ENCODE assay signal across 17 cellular contexts in genomic region chr5:80756292-80756691, GRCh38.
A peak's percentile ranks its signal among the peaks of the same experiment; 100 is the strongest.
DNase-seq lines count a peak whose midpoint lies in the region; ATAC-seq and TF ChIP-seq lines count a peak whose summit lies in the region.
"Had no signal": no experiment of that assay in that cellular context is flagged by ENCODE, and none has a peak within 500 bp of the region (broad histone marks: within the 10 kb centered on the region; RNA-seq: fewer than 3 reads in every experiment).

No MANE protein-coding gene starts in this region.

- H3K4me3 ChIP-seq in Peyer's patch (no peak overlapping the region), ovary (no peak overlapping the region)
- H3K4me3 ChIP-seq: esophagus squamous epithelium, lung, MG63, SJSA1, testis had no signal

- in situ Hi-C loops in GM13977 (cut with MboI; ENCODE audit: low pct_unique_long_range_greater_than_20kb, low sequenced_read_pairs, unreplicated experiment) = no loop called here

- no peaks in the 10 kb centered on the region for H3K27me3 Mint-ChIP-seq in stimulated activated naive CD8-positive, alpha-beta T cell treated with anti-CD3 and anti-CD28 coated beads, Interleukin-15, Interleukin-2, amounts not matched to agents 100 ng/mL and 50 ng/mL, for 24 hours
- no peaks in the 10 kb centered on the region for H3K27me3 Mint-ChIP-seq in central memory CD8-positive, alpha-beta T cell

- intact Hi-C loops in ovary (cut with DNase I) = no loop called here

- H3K36me3 ChIP-seq in Peyer's patch = peaks cover 0 to 5% (median 0%) of the 10 kb centered on the region in 3 donors
- no peaks in the 10 kb centered on the region for H3K36me3 ChIP-seq in ovary
- H3K36me3 ChIP-seq: MG63, SJSA1 had no signal

- H3K27ac Mint-ChIP-seq in stimulated activated naive CD8-positive, alpha-beta T cell treated with anti-CD3 and anti-CD28 coated beads, Interleukin-15, Interleukin-2, amounts not matched to agents 100 ng/mL and 50 ng/mL, for 24 hours = peak overlapping the region; percentile 95
- peak overlapping the region; percentile 96 for H3K27ac Mint-ChIP-seq in central memory CD8-positive, alpha-beta T cell (ENCODE audit: low read depth)

- H3K4me1 ChIP-seq in Peyer's patch (no peaks in the 10 kb centered on the region), ovary (ENCODE audit: insufficient read depth) (no peaks in the 10 kb centered on the region)
- H3K4me1 ChIP-seq: esophagus squamous epithelium, testis had no signal

- H3K9me3 ChIP-seq in Peyer's patch (no peaks in the 10 kb centered on the region), ovary (no peaks in the 10 kb centered on the region)
- H3K9me3 ChIP-seq: esophagus squamous epithelium, MG63, SJSA1, testis had no signal

- TF ChIP-seq EP300 in ovary (IDR thresholded peaks at IDR 0.05) = no peak

- H3K27me3 ChIP-seq in Peyer's patch (no peaks in the 10 kb centered on the region), ovary (no peaks in the 10 kb centered on the region)
- H3K27me3 ChIP-seq: esophagus squamous epithelium, MG63, SJSA1, testis had no signal

- 92 to 98% (median 95%) methylated on average over 1 of the region's 1 CpG for WGBS in ovary, 3 donors

- TF ChIP-seq POLR2A in Peyer's patch (IDR thresholded peaks at IDR 0.05) = no peak
- no peak for TF ChIP-seq POLR2A in ovary (IDR thresholded peaks at IDR 0.05)

- H3K36me3 Mint-ChIP-seq in stimulated activated naive CD8-positive, alpha-beta T cell treated with anti-CD3 and anti-CD28 coated beads, Interleukin-15, Interleukin-2, amounts not matched to agents 100 ng/mL and 50 ng/mL, for 24 hours (ENCODE audit: low read depth) = peaks cover 64% of the 10 kb centered on the region
- H3K36me3 Mint-ChIP-seq in central memory CD8-positive, alpha-beta T cell (ENCODE audit: insufficient read depth) = peaks cover under 1% of the 10 kb centered on the region

- no peak for ATAC-seq in stimulated activated naive CD8-positive, alpha-beta T cell treated with anti-CD3 and anti-CD28 coated beads, Interleukin-15, Interleukin-2, amounts not matched to agents 100 U/mL and 50 U/mL, for 24 hours
- peak; percentile 34 for ATAC-seq in central memory CD8-positive, alpha-beta T cell (replicated peaks; ENCODE audit: extremely low read depth, poor library complexity, severe bottlenecking)

- DNase-seq in stimulated activated naive CD8-positive, alpha-beta T cell treated with anti-CD3 and anti-CD28 coated beads, Interleukin-15, Interleukin-2, amounts not matched to agents 100 U/mL and 50 U/mL, for 24 hours = no peak
- DNase-seq in Peyer's patch (no peak), GM13977 (ENCODE audit: low spot score) (no peak), inferior parietal cortex (ENCODE audit: extremely low spot score) (no peak), ovary (no peak), NCI-H1436 (lab: John Stamatoyannopoulos, UW) (no peak)
- DNase-seq in central memory CD8-positive, alpha-beta T cell (ENCODE audit: low spot score in 2 of 2) = no peak
- DNase-seq: activated naive CD4-positive, alpha-beta T cell treated with anti-CD3 and anti-CD28 coated beads, Interleukin-2, amount 50 U/mL, for 16 hours; esophagus squamous epithelium; GDM1; MG63; NCI-H1694; posterior cingulate gyrus; testis had no signal

- H3K4me3 Mint-ChIP-seq in stimulated activated naive CD8-positive, alpha-beta T cell treated with anti-CD3 and anti-CD28 coated beads, Interleukin-15, Interleukin-2, amounts not matched to agents 100 ng/mL and 50 ng/mL, for 24 hours = peak overlapping the region; percentile 73
- peak overlapping the region; percentile 72 for H3K4me3 Mint-ChIP-seq in central memory CD8-positive, alpha-beta T cell

- no peak for TF ChIP-seq CTCF in Peyer's patch (IDR thresholded peaks at IDR 0.05)
- TF ChIP-seq CTCF in GM13977 (IDR thresholded peaks at IDR 0.05; ENCODE audit: extremely low read depth, insufficient read depth, missing control alignments) = no peak
- no peak for TF ChIP-seq CTCF in ovary (IDR thresholded peaks at IDR 0.05)

- H3K9me3 Mint-ChIP-seq in stimulated activated naive CD8-positive, alpha-beta T cell treated with anti-CD3 and anti-CD28 coated beads, Interleukin-15, Interleukin-2, amounts not matched to agents 100 ng/mL and 50 ng/mL, for 24 hours = peaks cover 3% of the 10 kb centered on the region
- no peaks in the 10 kb centered on the region for H3K9me3 Mint-ChIP-seq in central memory CD8-positive, alpha-beta T cell

- H3K4me1 Mint-ChIP-seq in stimulated activated naive CD8-positive, alpha-beta T cell treated with anti-CD3 and anti-CD28 coated beads, Interleukin-15, Interleukin-2, amounts not matched to agents 100 ng/mL and 50 ng/mL, for 24 hours (ENCODE audit: low read depth) = peaks cover 90% of the 10 kb centered on the region
- peaks cover 56% of the 10 kb centered on the region for H3K4me1 Mint-ChIP-seq in central memory CD8-positive, alpha-beta T cell

- H3K27ac ChIP-seq in Peyer's patch (peak overlapping the region in 3 of 4 donors; percentile 5 to 55 (median 33)), ovary (no peak overlapping the region)
- H3K27ac ChIP-seq: SJSA1, testis had no signal

Comparison
In these comparisons a context has a peak if more than half of its experiments do, and no peak if none do; other contexts are left out.
1. H3K27ac ChIP-seq: peak in Peyer's patch (3 of 4); none in ovary (0 of 2).